1 cellular context compared by ENCODE assay signal in genomic region chr19:3374369-3375112, GRCh38.
A peak's percentile ranks its signal among the peaks of the same experiment; 100 is the strongest.
TF ChIP-seq lines count a peak whose summit lies in the region.

No MANE protein-coding gene starts in this region.

TF ChIP-seq in GM12878, 131 proteins besides CTCF, POLR2A, EP300 and RAD21 (continued from another document):
- 0 out of 2 replicates have a peak, but pooled peaks have one; percentile 10 for TF ChIP-seq PKNOX1 (IDR thresholded peaks at IDR 0.05)
- TF ChIP-seq SMARCA5 (IDR thresholded peaks at IDR 0.05): peak; percentile 78; the same call in 1 of the 2 replicates
- TF ChIP-seq, protein P1, sequence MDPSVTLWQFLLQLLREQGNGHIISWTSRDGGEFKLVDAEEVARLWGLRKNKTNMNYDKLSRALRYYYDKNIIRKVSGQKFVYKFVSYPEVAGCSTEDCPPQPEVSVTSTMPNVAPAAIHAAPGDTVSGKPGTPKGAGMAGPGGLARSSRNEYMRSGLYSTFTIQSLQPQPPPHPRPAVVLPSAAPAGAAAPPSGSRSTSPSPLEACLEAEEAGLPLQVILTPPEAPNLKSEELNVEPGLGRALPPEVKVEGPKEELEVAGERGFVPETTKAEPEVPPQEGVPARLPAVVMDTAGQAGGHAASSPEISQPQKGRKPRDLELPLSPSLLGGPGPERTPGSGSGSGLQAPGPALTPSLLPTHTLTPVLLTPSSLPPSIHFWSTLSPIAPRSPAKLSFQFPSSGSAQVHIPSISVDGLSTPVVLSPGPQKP (IDR thresholded peaks at IDR 0.05; ENCODE audit: low read depth, low read length): no peak
- TF ChIP-seq MEF2B (IDR thresholded peaks at IDR 0.05; ENCODE audit: partially characterized antibody, poor library complexity, severe bottlenecking): peak; percentile 64
- no peak for TF ChIP-seq JUND (IDR thresholded peaks at IDR 0.05; ENCODE audit: low read depth, low read length)
- TF ChIP-seq SIN3A (IDR thresholded peaks at IDR 0.05; ENCODE audit: low read depth, low read length): no peak
- TF ChIP-seq NR2F1 (conservative IDR thresholded peaks at IDR 0.05): 0 out of 2 replicates have a peak, but pooled peaks have one; percentile 17
- TF ChIP-seq RCOR1 (conservative IDR thresholded peaks at IDR 0.05; ENCODE audit: low read depth, low read length): no peak
